Comparison of ENCODE assay signal across 6 cellular contexts in the genomic region with DNA sequence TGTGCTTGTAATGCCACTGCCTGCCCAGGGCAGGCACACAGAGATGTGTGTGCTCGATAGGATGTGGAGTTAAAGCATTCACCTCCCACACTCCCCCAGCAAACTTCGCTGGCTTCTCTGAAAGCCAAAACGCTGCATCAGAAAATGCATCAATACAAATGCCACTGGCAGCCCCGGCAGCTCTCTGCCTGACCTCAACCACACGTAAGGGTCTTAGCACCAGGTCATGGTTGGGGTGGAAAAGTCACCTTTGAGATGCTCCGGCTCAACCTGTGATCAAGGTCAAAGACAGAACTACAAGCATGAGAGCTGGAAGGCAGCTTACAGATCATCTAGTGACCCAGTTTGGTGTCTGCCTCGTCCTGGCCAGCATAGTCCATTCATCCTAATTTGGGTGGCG.
"Had no signal": no experiment of that assay in that cellular context is flagged by ENCODE, and none has a peak within 500 bp of the region (broad histone marks: within the 10 kb centered on the region; RNA-seq: fewer than 3 reads in every experiment).

No MANE protein-coding gene starts in this region.

- H3K9me3 Mint-ChIP-seq: H9 had no signal

- DNase-seq: GM23248, GOT3, H9, HCEC 1CT, IMR-90 had no signal

- H3K27ac ChIP-seq: GM23248 had no signal

- H3K9ac ChIP-seq: GM23248 had no signal

- H2AFZ ChIP-seq: GM23248 had no signal

- H3K4me3 ChIP-seq: GM23248, K562 had no signal

- H3K4me3 Mint-ChIP-seq: H9 had no signal
